Comparison of ENCODE assay signal across 35 cellular contexts in genomic region chr11:13561860-13562259, GRCh38.
"Had no signal": no experiment of that assay in that cellular context is flagged by ENCODE, and none has a peak within 500 bp of the region (broad histone marks: within the 10 kb centered on the region; RNA-seq: fewer than 3 reads in every experiment).

No MANE protein-coding gene starts in this region.

- H3K27ac ChIP-seq: adrenal gland, body of pancreas, breast epithelium, SJCRH30, SK-N-MC, VCaP had no signal

- H3K4me3 Mint-ChIP-seq: activated B cell treated with CpG ODN at 0.5 μM for 24 hours; activated CD4-positive, alpha-beta memory T cell treated with anti-CD3 and anti-CD28 coated beads for 36 hours; activated naive CD4-positive, alpha-beta T cell treated with anti-CD3 and anti-CD28 coated beads for 36 hours; activated T-cell treated with anti-CD3 and anti-CD28 coated beads, Interleukin-2, amount 50 U/mL, for 4 hours; activated T-helper 1 cell treated with anti-CD3 and anti-CD28 coated beads, Interleukin-12 subunit alpha, Interleukin-12 subunit beta, Interleukin-2, Interleukin-4 antibody, amounts not matched to agents 30 ng/mL and 10 ng/mL and 1 ng/mL, durations not matched to agents 14 hours and 24 hours and 36 hours; T-helper 1 cell treated with Interleukin-12 subunit alpha and Interleukin-12 subunit beta and Interleukin-4 antibody, amounts not matched to agents 30 μg/mL and 1 μg/mL, for 36 hours; T-helper 2 cell treated with Interferon-gamma antibody and Interleukin-4, amounts not matched to agents 5 μg/mL and 100 μg/mL, for 36 hours had no signal

- H3K36me3 ChIP-seq: adrenal gland, breast epithelium, SJCRH30 had no signal

- H3K4me1 ChIP-seq: adrenal gland, body of pancreas, breast epithelium, SJCRH30 had no signal

- H3K27me3 ChIP-seq: adrenal gland, body of pancreas, breast epithelium, SJCRH30 had no signal

- H3K4me1 Mint-ChIP-seq: activated B cell treated with CpG ODN at 0.5 μM for 24 hours had no signal

- DNase-seq: activated B cell treated with CpG ODN at 0.5 μM for 24 hours; activated CD4-positive, alpha-beta memory T cell treated with anti-CD3 and anti-CD28 coated beads for 36 hours; activated CD4-positive, alpha-beta T cell treated with anti-CD3 and anti-CD28 coated beads for 4 hours; activated CD4-positive, alpha-beta T cell treated with anti-CD3 and anti-CD28 coated beads, Interleukin-2, amount 50 U/mL, for 1 hour; activated CD4-positive, CD25-positive, alpha-beta regulatory T cell treated with anti-CD3 and anti-CD28 coated beads, Interleukin-2, amount 50 U/mL, for 72 hours; activated CD8-positive, alpha-beta memory T cell treated with anti-CD3 and anti-CD28 coated beads, Interleukin-2, amount 50 U/mL, for 4 hours; activated gamma-delta T cell treated with Interleukin-2 at 50 U/mL for 16 hours; activated naive CD4-positive, alpha-beta T cell treated with anti-CD3 and anti-CD28 coated beads for 36 hours; activated T-cell treated with anti-CD3 and anti-CD28 coated beads for 4 hours; activated T-cell treated with anti-CD3 and anti-CD28 coated beads, Interleukin-2, amount 50 U/mL, for 4 hours; adrenal gland; body of pancreas; Karpas-422; KBM-7; NCI-H1105; NCI-H1417 treated with DMSO at 0.1 percent for 48 hours; NCI-H187 treated with DMSO at 0.1 percent for 48 hours; NCI-H2081; NCI-H226; NCI-H446 treated with DMSO at 0.1 percent for 48 hours; NCI-H524; NCI-H69; NCI-H82; SHP77; SJCRH30 had no signal

- ATAC-seq: activated naive CD4-positive, alpha-beta T cell treated with anti-CD3 and anti-CD28 coated beads, Interleukin-2, amount 50 U/mL, for 72 hours; activated T-cell treated with anti-CD3 and anti-CD28 coated beads, Interleukin-2, amount 50 U/mL, for 4 hours; body of pancreas; Panc1 had no signal

- H3K4me3 ChIP-seq: adrenal gland, body of pancreas, breast epithelium, SJCRH30, SK-N-MC had no signal

- H3K36me3 Mint-ChIP-seq: activated CD4-positive, alpha-beta memory T cell treated with anti-CD3 and anti-CD28 coated beads for 36 hours had no signal

- H3K9me3 ChIP-seq: adrenal gland, body of pancreas, breast epithelium, SJCRH30 had no signal

- H3K27ac Mint-ChIP-seq: activated B cell treated with CpG ODN at 0.5 μM for 24 hours; activated CD4-positive, alpha-beta memory T cell treated with anti-CD3 and anti-CD28 coated beads for 36 hours; activated naive CD4-positive, alpha-beta T cell treated with anti-CD3 and anti-CD28 coated beads for 36 hours; activated naive CD4-positive, alpha-beta T cell treated with anti-CD3 and anti-CD28 coated beads, Interleukin-2, amount 50 U/mL, for 72 hours; activated T-helper 1 cell treated with anti-CD3 and anti-CD28 coated beads, Interleukin-12 subunit alpha, Interleukin-12 subunit beta, Interleukin-2, Interleukin-4 antibody, amounts not matched to agents 30 ng/mL and 10 ng/mL and 1 ng/mL, durations not matched to agents 14 hours and 24 hours and 36 hours; T-helper 1 cell treated with Interleukin-12 subunit alpha and Interleukin-12 subunit beta and Interleukin-4 antibody, amounts not matched to agents 30 μg/mL and 1 μg/mL, for 36 hours; T-helper 2 cell treated with Interferon-gamma antibody and Interleukin-4, amounts not matched to agents 5 μg/mL and 100 μg/mL, for 36 hours had no signal

- FAIRE-seq: astrocyte, TTC549 had no signal
